Comparison of ENCODE assay signal across 2 cellular contexts in genomic region chr16:71449020-71449419, GRCh38.
TF ChIP-seq lines count a peak whose summit lies in the region.

No MANE protein-coding gene starts in this region.

TF ChIP-seq in liver, 16 proteins besides CTCF, POLR2A, EP300 and RAD21:
- TF ChIP-seq YY1 (IDR thresholded peaks at IDR 0.05) (no peak), FOXA2 (IDR thresholded peaks at IDR 0.05) (no peak), ZBTB33 (IDR thresholded peaks at IDR 0.05) (no peak), FOXA1 (IDR thresholded peaks at IDR 0.05) (no peak), JUND (IDR thresholded peaks at IDR 0.05) (no peak)
TF ChIP-seq in liver: peak in this region for 0.

TF ChIP-seq in HepG2, 621 proteins besides CTCF, POLR2A, EP300 and RAD21:
- TF ChIP-seq E2F2 (CRISPR knock-in tag; IDR thresholded peaks at IDR 0.05; ENCODE audit: borderline replicate concordance) (no peak), TBX2 (CRISPR knock-in tag; IDR thresholded peaks at IDR 0.05; ENCODE audit: borderline replicate concordance) (no peak), KLF9 (CRISPR knock-in tag; IDR thresholded peaks at IDR 0.05; ENCODE audit: low read depth) (no peak), CENPBD1 (CRISPR knock-in tag; IDR thresholded peaks at IDR 0.05; ENCODE audit: borderline replicate concordance, low read depth) (no peak), SYNCRIP (IDR thresholded peaks at IDR 0.05; ENCODE audit: insufficient read depth, low read depth, low read length) (no peak), ZXDC (CRISPR knock-in tag; IDR thresholded peaks at IDR 0.05) (no peak), ZBTB33 (CRISPR knock-in tag; IDR thresholded peaks at IDR 0.05) (no peak), KDM4B (CRISPR knock-in tag; IDR thresholded peaks at IDR 0.05) (no peak), HOXA9 (CRISPR knock-in tag; IDR thresholded peaks at IDR 0.05; ENCODE audit: borderline replicate concordance) (no peak), ZNF263 (CRISPR knock-in tag; IDR thresholded peaks at IDR 0.05) (no peak), FOXK1 (CRISPR knock-in tag; IDR thresholded peaks at IDR 0.05; ENCODE audit: borderline replicate concordance, low read depth) (no peak), JUNB (CRISPR knock-in tag; IDR thresholded peaks at IDR 0.05; ENCODE audit: borderline replicate concordance) (no peak), NONO (IDR thresholded peaks at IDR 0.05) (no peak), NONO (CRISPR knock-in tag; conservative IDR thresholded peaks at IDR 0.05) (no peak), ZNF225 (CRISPR knock-in tag; IDR thresholded peaks at IDR 0.05) (no peak)
